ENCODE assay signal across 1 cellular context in the genomic region with DNA sequence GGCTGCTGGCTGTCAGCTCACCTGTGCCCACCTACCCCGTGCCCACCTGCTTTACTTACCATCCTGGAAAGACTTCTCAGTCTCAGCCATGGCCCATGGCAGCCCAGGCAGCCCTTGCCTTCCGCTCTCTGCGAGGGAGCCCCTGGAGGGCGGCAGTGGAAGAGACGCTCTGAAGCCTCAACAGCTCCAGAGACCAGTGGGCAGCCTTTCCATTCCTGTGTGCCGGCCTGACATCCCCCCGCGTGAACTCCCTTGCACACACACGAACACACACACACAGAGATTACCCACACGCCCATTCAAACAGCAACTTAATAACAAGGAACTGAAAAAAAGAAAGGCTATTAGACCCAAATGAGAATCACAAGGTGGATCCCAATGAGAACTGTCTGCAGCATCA.
TF ChIP-seq lines count a peak whose summit lies in the region.

No MANE protein-coding gene starts in this region.

TF ChIP-seq in K562, 482 proteins besides CTCF, POLR2A, EP300 and RAD21 (continued from another document):
- TF ChIP-seq, protein P1, sequence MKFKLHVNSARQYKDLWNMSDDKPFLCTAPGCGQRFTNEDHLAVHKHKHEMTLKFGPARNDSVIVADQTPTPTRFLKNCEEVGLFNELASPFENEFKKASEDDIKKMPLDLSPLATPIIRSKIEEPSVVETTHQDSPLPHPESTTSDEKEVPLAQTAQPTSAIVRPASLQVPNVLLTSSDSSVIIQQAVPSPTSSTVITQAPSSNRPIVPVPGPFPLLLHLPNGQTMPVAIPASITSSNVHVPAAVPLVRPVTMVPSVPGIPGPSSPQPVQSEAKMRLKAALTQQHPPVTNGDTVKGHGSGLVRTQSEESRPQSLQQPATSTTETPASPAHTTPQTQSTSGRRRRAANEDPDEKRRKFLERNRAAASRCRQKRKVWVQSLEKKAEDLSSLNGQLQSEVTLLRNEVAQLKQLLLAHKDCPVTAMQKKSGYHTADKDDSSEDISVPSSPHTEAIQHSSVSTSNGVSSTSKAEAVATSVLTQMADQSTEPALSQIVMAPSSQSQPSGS (CRISPR knock-in tag; IDR thresholded peaks at IDR 0.05): no peak
- TF ChIP-seq CREB3L1 (IDR thresholded peaks at IDR 0.05; ENCODE audit: borderline replicate concordance, low read depth) (no peak), E2F6 (IDR thresholded peaks at IDR 0.05; ENCODE audit: borderline replicate concordance in 1 of 2, extremely low read depth in 1 of 2, insufficient read depth in 1 of 2, insufficient read length in 1 of 2, low read depth in 1 of 2, low read length in 1 of 2, poor library complexity in 1 of 2, severe bottlenecking in 1 of 2) (no peak), MYC (IDR thresholded peaks at IDR 0.05; ENCODE audit: low read depth, low read length) (no peak), MYC (CRISPR knock-in tag; IDR thresholded peaks at IDR 0.05; ENCODE audit: borderline replicate concordance, low read depth) (no peak), CTCFL (IDR thresholded peaks at IDR 0.05; ENCODE audit: borderline replicate concordance, insufficient read depth, low read depth, low read length, poor library complexity, severe bottlenecking) (peak; percentile 28), SMARCA5 (IDR thresholded peaks at IDR 0.05) (no peak)
